28 cellular contexts compared by ENCODE assay signal in the genomic region with DNA sequence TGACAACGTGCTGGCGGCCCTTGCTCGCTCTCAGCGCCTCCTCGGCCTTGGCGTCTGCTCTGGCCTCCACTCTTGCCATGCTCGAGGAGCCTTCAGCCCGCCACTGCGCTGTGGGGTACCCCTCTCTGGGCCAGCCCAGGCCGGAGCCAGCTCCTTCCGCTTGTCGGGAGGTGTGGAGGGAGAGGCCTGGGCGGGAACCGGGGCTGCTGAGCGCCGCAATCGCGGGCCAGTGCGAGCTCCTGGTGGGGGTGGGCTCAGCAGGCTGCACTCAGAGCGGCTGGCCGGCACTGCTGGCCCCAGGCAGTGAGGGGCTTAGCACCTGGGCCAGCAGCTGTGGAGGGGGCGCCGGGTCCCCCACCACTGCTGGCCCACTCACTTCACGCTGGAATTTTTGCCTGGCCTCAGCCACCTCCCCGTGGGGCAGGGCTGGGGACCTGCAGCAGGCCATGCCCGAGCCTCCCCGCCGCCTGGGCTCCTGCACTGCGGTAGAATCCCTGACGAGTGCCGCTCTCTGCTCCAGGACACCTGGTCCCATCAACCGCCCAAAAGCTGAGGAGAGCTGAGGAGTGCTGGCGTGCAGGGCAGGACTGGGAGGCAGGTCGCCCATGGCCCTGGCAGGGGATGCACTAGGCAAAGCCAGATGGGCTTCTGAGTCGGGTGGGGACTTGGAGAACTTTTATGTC.
"Had no signal": no experiment of that assay in that cellular context is flagged by ENCODE, and none has a peak within 500 bp of the region (broad histone marks: within the 10 kb centered on the region; RNA-seq: fewer than 3 reads in every experiment).

No MANE protein-coding gene starts in this region.

- H3K27me3 ChIP-seq: brain microvascular endothelial cell, cardiac muscle cell, Peyer's patch had no signal

- H3K4me1 ChIP-seq: Peyer's patch had no signal

- H3K4me3 Mint-ChIP-seq: activated B cell treated with CpG ODN at 0.5 μM for 24 hours; activated CD4-positive, alpha-beta T cell treated with anti-CD3 and anti-CD28 coated beads, Interleukin-2, amount 10 ng/mL, durations not matched to agents 24 days and 14 days; activated naive CD4-positive, alpha-beta T cell treated with anti-CD3 and anti-CD28 coated beads for 36 hours; activated naive CD8-positive, alpha-beta T cell; activated T-cell treated with anti-CD3 and anti-CD28 coated beads, Interleukin-2, amount 50 U/mL, for 4 hours; activated T-helper 17 cell treated with anti-CD3 and anti-CD28 coated beads, Interleukin-2, amount 50 U/mL, for 72 hours; T-helper 17 cell had no signal

- H3K27me3 Mint-ChIP-seq: activated B cell treated with CpG ODN at 0.5 μM for 24 hours; activated CD4-positive, alpha-beta T cell treated with anti-CD3 and anti-CD28 coated beads, Interleukin-2, amount 10 ng/mL, durations not matched to agents 24 days and 14 days; activated naive CD8-positive, alpha-beta T cell; activated T-helper 17 cell treated with anti-CD3 and anti-CD28 coated beads, Interleukin-2, amount 50 U/mL, for 72 hours; T-helper 17 cell had no signal

- H3K4me3 ChIP-seq: cardiac muscle cell, Peyer's patch had no signal

- H3K9me3 Mint-ChIP-seq: activated naive CD4-positive, alpha-beta T cell treated with anti-CD3 and anti-CD28 coated beads for 36 hours had no signal

- H3K27ac ChIP-seq: brain microvascular endothelial cell, cardiac muscle cell, Peyer's patch, RWPE1 had no signal

- ATAC-seq: activated T-cell treated with anti-CD3 and anti-CD28 coated beads, Interleukin-2, amount 50 U/mL, for 4 hours; activated T-helper 17 cell treated with anti-CD3 and anti-CD28 coated beads, Interleukin-2, amount 50 U/mL, for 72 hours; T-helper 17 cell had no signal

- H3K4me1 Mint-ChIP-seq: activated B cell treated with CpG ODN at 0.5 μM for 24 hours; activated CD4-positive, alpha-beta T cell treated with anti-CD3 and anti-CD28 coated beads, Interleukin-2, amount 10 ng/mL, durations not matched to agents 24 days and 14 days; activated T-helper 17 cell treated with anti-CD3 and anti-CD28 coated beads, Interleukin-2, amount 50 U/mL, for 72 hours; T-helper 17 cell had no signal

- DNase-seq: activated B cell treated with CpG ODN at 0.5 μM for 24 hours; activated CD4-positive, alpha-beta T cell treated with anti-CD3 and anti-CD28 coated beads for 1 hour; activated CD4-positive, alpha-beta T cell treated with anti-CD3 and anti-CD28 coated beads, Interleukin-2, amount 10 ng/mL, durations not matched to agents 24 days and 14 days; activated CD4-positive, alpha-beta T cell treated with anti-CD3 and anti-CD28 coated beads, Interleukin-2, amount 50 U/mL, for 48 hours; activated CD8-positive, alpha-beta memory T cell treated with anti-CD3 and anti-CD28 coated beads for 24 hours; activated gamma-delta T cell; activated naive CD4-positive, alpha-beta T cell treated with anti-CD3 and anti-CD28 coated beads for 36 hours; activated T-cell treated with anti-CD3 and anti-CD28 coated beads, Interleukin-2, amount 50 U/mL, for 4 hours; amygdala; brain microvascular endothelial cell; Karpas-422; MM.1S; NCI-H1105; NCI-H1436; NCI-H1694 treated with DMSO at 0.1 percent for 48 hours; NCI-H2029 treated with DMSO at 0.1 percent for 48 hours; NCI-H510A treated with DMSO at 0.1 percent for 48 hours; NCI-H69; NK-92 treated with Interleukin-12 subunit alpha and Interleukin-12 subunit beta, amount 100 ng/mL, for 24 hours; OCI-M1; Peyer's patch; SHP77 treated with DMSO at 0.1 percent for 48 hours; T-helper 17 cell; T-helper 9 cell had no signal

- H3K36me3 Mint-ChIP-seq: activated naive CD8-positive, alpha-beta T cell had no signal

- H3K36me3 ChIP-seq: brain microvascular endothelial cell, cardiac muscle cell, Peyer's patch had no signal

- H3K27ac Mint-ChIP-seq: activated B cell treated with CpG ODN at 0.5 μM for 24 hours; activated CD4-positive, alpha-beta T cell treated with anti-CD3 and anti-CD28 coated beads, Interleukin-2, amount 10 ng/mL, durations not matched to agents 24 days and 14 days; activated naive CD4-positive, alpha-beta T cell treated with anti-CD3 and anti-CD28 coated beads for 36 hours; activated naive CD8-positive, alpha-beta T cell; activated T-helper 17 cell treated with anti-CD3 and anti-CD28 coated beads, Interleukin-2, amount 50 U/mL, for 72 hours; T-helper 17 cell had no signal
